Comparison of ENCODE assay signal across 2 cellular contexts in the genomic region with DNA sequence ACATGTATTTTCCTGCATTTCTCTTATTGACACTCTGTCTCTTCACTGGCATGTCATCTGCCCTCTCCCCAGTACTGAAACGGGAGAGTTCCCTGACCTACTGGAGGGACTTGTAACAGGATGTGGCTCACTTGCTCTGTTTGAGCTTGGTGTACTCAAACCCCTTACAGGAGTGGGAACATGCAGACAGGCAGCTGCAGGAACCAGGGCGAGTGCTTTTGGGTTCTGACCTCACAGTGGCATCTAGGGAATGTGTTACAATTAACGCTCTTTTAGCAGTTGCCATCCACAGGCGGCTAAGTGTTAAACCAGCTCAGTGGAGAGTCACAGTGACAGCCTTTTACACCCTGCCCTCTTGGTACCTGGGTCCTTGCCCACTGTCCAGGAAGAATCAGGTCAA.
TF ChIP-seq lines count a peak whose summit lies in the region.

No MANE protein-coding gene starts in this region.

TF ChIP-seq in GM23338, 12 proteins besides CTCF, POLR2A, EP300 and RAD21 (continued from another document):
- TF ChIP-seq ETS1 (IDR thresholded peaks at IDR 0.05) (0 out of 2 replicates have a peak, but pooled peaks have one; percentile 11), STAT1 (IDR thresholded peaks at IDR 0.05; ENCODE audit: unreplicated experiment) (no peak), JUNB (IDR thresholded peaks at IDR 0.05; ENCODE audit: unreplicated experiment) (peak; percentile 66), CREB1 (CRISPR knock-in tag; IDR thresholded peaks at IDR 0.05; ENCODE audit: low read depth) (no peak)
- TF ChIP-seq, protein P1, sequence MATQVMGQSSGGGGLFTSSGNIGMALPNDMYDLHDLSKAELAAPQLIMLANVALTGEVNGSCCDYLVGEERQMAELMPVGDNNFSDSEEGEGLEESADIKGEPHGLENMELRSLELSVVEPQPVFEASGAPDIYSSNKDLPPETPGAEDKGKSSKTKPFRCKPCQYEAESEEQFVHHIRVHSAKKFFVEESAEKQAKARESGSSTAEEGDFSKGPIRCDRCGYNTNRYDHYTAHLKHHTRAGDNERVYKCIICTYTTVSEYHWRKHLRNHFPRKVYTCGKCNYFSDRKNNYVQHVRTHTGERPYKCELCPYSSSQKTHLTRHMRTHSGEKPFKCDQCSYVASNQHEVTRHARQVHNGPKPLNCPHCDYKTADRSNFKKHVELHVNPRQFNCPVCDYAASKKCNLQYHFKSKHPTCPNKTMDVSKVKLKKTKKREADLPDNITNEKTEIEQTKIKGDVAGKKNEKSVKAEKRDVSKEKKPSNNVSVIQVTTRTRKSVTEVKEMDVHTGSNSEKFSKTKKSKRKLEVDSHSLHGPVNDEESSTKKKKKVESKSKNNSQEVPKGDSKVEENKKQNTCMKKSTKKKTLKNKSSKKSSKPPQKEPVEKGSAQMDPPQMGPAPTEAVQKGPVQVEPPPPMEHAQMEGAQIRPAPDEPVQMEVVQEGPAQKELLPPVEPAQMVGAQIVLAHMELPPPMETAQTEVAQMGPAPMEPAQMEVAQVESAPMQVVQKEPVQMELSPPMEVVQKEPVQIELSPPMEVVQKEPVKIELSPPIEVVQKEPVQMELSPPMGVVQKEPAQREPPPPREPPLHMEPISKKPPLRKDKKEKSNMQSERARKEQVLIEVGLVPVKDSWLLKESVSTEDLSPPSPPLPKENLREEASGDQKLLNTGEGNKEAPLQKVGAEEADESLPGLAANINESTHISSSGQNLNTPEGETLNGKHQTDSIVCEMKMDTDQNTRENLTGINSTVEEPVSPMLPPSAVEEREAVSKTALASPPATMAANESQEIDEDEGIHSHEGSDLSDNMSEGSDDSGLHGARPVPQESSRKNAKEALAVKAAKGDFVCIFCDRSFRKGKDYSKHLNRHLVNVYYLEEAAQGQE (IDR thresholded peaks at IDR 0.05; ENCODE audit: unreplicated experiment) = no peak

TF ChIP-seq in SK-N-SH, 30 proteins besides CTCF, POLR2A, EP300 and RAD21 (continued from another document):
- no peak for TF ChIP-seq CHD2 (IDR thresholded peaks at IDR 0.05; ENCODE audit: low read length, partially characterized antibody)
TF ChIP-seq in SK-N-SH: peak in this region for 0.
